Comparison of ENCODE assay signal across 1 cellular context in genomic region chr1:9078035-9078948, GRCh38.
TF ChIP-seq lines count a peak whose summit lies in the region.

No MANE protein-coding gene starts in this region.

TF ChIP-seq in GM12878, 131 proteins besides CTCF, POLR2A, EP300 and RAD21 (continued from another document):
- TF ChIP-seq, protein P1, sequence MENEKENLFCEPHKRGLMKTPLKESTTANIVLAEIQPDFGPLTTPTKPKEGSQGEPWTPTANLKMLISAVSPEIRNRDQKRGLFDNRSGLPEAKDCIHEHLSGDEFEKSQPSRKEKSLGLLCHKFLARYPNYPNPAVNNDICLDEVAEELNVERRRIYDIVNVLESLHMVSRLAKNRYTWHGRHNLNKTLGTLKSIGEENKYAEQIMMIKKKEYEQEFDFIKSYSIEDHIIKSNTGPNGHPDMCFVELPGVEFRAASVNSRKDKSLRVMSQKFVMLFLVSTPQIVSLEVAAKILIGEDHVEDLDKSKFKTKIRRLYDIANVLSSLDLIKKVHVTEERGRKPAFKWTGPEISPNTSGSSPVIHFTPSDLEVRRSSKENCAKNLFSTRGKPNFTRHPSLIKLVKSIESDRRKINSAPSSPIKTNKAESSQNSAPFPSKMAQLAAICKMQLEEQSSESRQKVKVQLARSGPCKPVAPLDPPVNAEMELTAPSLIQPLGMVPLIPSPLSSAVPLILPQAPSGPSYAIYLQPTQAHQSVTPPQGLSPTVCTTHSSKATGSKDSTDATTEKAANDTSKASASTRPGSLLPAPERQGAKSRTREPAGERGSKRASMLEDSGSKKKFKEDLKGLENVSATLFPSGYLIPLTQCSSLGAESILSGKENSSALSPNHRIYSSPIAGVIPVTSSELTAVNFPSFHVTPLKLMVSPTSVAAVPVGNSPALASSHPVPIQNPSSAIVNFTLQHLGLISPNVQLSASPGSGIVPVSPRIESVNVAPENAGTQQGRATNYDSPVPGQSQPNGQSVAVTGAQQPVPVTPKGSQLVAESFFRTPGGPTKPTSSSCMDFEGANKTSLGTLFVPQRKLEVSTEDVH (IDR thresholded peaks at IDR 0.05; ENCODE audit: low read depth, partially characterized antibody) = no peak
- TF ChIP-seq SIX5 (IDR thresholded peaks at IDR 0.05; ENCODE audit: low read depth, low read length, severe bottlenecking) (no peak), FOXM1 (IDR thresholded peaks at IDR 0.05; ENCODE audit: low read depth, low read length) (peak; percentile 87), SMAD5 (IDR thresholded peaks at IDR 0.05; ENCODE audit: low read depth) (no peak), ATF2 (IDR thresholded peaks at IDR 0.05; ENCODE audit: low read length) (peak; percentile 83), NR2F1 (conservative IDR thresholded peaks at IDR 0.05) (peak; percentile 98)
- TF ChIP-seq, protein P2, sequence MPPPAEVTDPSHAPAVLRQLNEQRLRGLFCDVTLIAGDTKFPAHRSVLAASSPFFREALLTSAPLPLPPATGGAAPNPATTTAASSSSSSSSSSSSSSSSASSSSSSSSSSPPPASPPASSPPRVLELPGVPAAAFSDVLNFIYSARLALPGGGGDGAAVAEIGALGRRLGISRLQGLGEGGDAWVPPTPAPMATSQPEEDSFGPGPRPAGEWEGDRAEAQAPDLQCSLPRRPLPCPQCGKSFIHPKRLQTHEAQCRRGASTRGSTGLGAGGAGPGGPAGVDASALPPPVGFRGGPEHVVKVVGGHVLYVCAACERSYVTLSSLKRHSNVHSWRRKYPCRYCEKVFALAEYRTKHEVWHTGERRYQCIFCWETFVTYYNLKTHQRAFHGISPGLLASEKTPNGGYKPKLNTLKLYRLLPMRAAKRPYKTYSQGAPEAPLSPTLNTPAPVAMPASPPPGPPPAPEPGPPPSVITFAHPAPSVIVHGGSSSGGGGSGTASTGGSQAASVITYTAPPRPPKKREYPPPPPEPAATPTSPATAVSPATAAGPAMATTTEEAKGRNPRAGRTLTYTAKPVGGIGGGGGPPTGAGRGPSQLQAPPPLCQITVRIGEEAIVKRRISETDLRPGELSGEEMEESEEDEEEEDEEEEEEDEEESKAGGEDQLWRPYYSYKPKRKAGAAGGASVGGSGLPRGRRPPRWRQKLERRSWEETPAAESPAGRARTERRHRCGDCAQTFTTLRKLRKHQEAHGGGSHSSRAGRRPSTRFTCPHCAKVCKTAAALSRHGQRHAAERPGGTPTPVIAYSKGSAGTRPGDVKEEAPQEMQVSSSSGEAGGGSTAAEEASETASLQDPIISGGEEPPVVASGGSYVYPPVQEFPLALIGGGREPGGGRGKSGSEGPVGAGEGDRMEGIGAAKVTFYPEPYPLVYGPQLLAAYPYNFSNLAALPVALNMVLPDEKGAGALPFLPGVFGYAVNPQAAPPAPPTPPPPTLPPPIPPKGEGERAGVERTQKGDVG (CRISPR knock-in tag; IDR thresholded peaks at IDR 0.05) = peak; percentile 98
